Comparison of ENCODE assay signal across 8 cellular contexts in genomic region chr1:155127672-155128468, GRCh38. TPM values are rescaled to one million over a fixed set of nuclear protein-coding genes. Genes with fewer than 3 reads are reported as not detected.
DNase-seq lines count a peak whose midpoint lies in the region; ATAC-seq, FAIRE-seq and TF ChIP-seq lines count a peak whose summit lies in the region.

Gene EFNA1 (plus strand): TSS chr1:155127876. CDS start chr1:155127978, 102 bp downstream.

- DNase-seq in NCI-H510A treated with DMSO at 0.1 percent for 48 hours (lab: John Stamatoyannopoulos, UW) = peak; percentile 36
- no peak for DNase-seq in NCI-H510A (lab: John Stamatoyannopoulos, UW)
- DNase-seq in RWPE1 (ENCODE audit: low spot score) = no peak
- DNase-seq in ascending aorta (ENCODE audit: low spot score in 2 of 2) = peak in 1 of 2 donors; percentile 76
- DNase-seq in left ventricle myocardium superior = peak; percentile 87
- peak; percentile 69 to 89 (median 76) for DNase-seq in pancreas
- no peak for DNase-seq in NCI-H128 (lab: John Stamatoyannopoulos, UW; ENCODE audit: unreplicated experiment)

- ATAC-seq in left ventricle myocardium superior (peak; percentile 71), pancreas (peak; percentile 53 to 67 (median 56)), GM18870 (IDR thresholded peaks at IDR 0.05; ENCODE audit: unreplicated experiment) (no peak)

- H3K27me3 ChIP-seq in ascending aorta (peaks cover 9% of the 10 kb centered on the region), pancreas (no peaks in the 10 kb centered on the region)

- H3K36me3 ChIP-seq in ascending aorta = peaks cover 0 to 4% of the 10 kb centered on the region in 2 donors
- peaks cover 0 to 14% (median 12%) of the 10 kb centered on the region in 3 donors for H3K36me3 ChIP-seq in pancreas

- H3K4me1 ChIP-seq in ascending aorta = peaks cover 20 to 30% of the 10 kb centered on the region in 2 donors
- H3K4me1 ChIP-seq in pancreas = peaks cover 7 to 20% (median 14%) of the 10 kb centered on the region in 3 donors

- TF ChIP-seq CTCF in RWPE1 (conservative IDR thresholded peaks at IDR 0.05; ENCODE audit: low read depth) (no peak), ascending aorta (IDR thresholded peaks at IDR 0.05) (no peak), pancreas (IDR thresholded peaks at IDR 0.05) (no peak)

- intact Hi-C loops in ascending aorta (cut with DNase I) (loop anchor here (1.0 to 5.0 kb wide), 3 partner anchors 7 to 44 kb away; partner anchors contain the start of genes KRTCAP2, SLC50A1 and TRIM46), left ventricle myocardium superior (cut with micrococcal nuclease) (no loop called here), pancreas (cut with DNase I) (no loop called here)

- H3K4me3 ChIP-seq in ascending aorta = peak within 1 kb of the TSS; percentile 63 to 70
- peak within 1 kb of the TSS; percentile 70 to 93 (median 81) for H3K4me3 ChIP-seq in pancreas

- peak within 1 kb of the TSS; percentile 98 for H3K27ac ChIP-seq in RWPE1
- no peak within 1 kb of the TSS for H3K27ac ChIP-seq in ascending aorta
- peak within 1 kb of the TSS; percentile 79 to 95 (median 94) for H3K27ac ChIP-seq in pancreas

- POLR2A ChIA-PET in RWPE1 (lab: Yijun Ruan, JAX; ENCODE audit: low non-redundant PET) = no interaction called here

- H3K9me3 ChIP-seq in ascending aorta (no peaks in the 10 kb centered on the region), pancreas (no peaks in the 10 kb centered on the region)

- WGBS in pancreas, 2 donors = 1% methylated on average over 43 to 45 of the region's 45 CpGs

- no peak for FAIRE-seq in pancreas (lab: Jason Lieb, UNC)

- CTCF ChIA-PET in RWPE1 (lab: Yijun Ruan, JAX) = interaction anchor here (0.5 to 1.6 kb wide), 4 partner anchors 15 to 158 kb away, joined by 3 to 14 read pairs (median 5); no protein-coding TSS in a partner anchor

RNA-seq across cellular contexts. Expression of gene EFNA1, which starts in this region (rescaled TPM):
- 66.7 TPM for total RNA-seq in ascending aorta
- total RNA-seq in left ventricle myocardium superior = 51.0 TPM
- total RNA-seq in pancreas = 10 to 100 TPM; 19.5 to 45.9 (median 30.4) TPM
- polyA plus RNA-seq in pancreas = 10 to 100 TPM; 47.9 to 91.7 TPM

Comparison
In these comparisons a context has a peak if more than half of its experiments do, and no peak if none do; other contexts are left out.
1. DNase-seq: peak in NCI-H510A treated with DMSO at 0.1 percent for 48 hours (single experiment), left ventricle myocardium superior (single experiment) and pancreas (6 of 6); none in NCI-H510A (single experiment), RWPE1 (single experiment) and NCI-H128 (single experiment).
2. H3K27ac ChIP-seq: peak in RWPE1 (single experiment) and pancreas (4 of 4); none in ascending aorta (0 of 2).